ENCODE assay signal across 10 cellular contexts in genomic region chr9:16058131-16058549, GRCh38.
DNase-seq lines count a peak whose midpoint lies in the region; ATAC-seq, FAIRE-seq and TF ChIP-seq lines count a peak whose summit lies in the region.
"Had no signal": no experiment of that assay in that cellular context is flagged by ENCODE, and none has a peak within 500 bp of the region (broad histone marks: within the 10 kb centered on the region; RNA-seq: fewer than 3 reads in every experiment).

No MANE protein-coding gene starts in this region.

- peak; percentile 44 for ATAC-seq in GM19438 (IDR thresholded peaks at IDR 0.05; ENCODE audit: low read depth, unreplicated experiment)

- H3K4me3 ChIP-seq in AG04449 (ENCODE audit: low read depth, low read length): no peak overlapping the region
- H3K4me3 ChIP-seq in foreskin fibroblast (ENCODE audit: low read depth in 1 of 2, low read length in 2 of 2): no peak overlapping the region
- H3K4me3 ChIP-seq in uterus: no peak overlapping the region

- POLR2A ChIA-PET in AG04449 (lab: Yijun Ruan, JAX): interaction anchor here (0.6 to 0.9 kb wide), 2 partner anchors 45 to 81 kb away, joined by 3 read pairs; no protein-coding TSS in a partner anchor

- CTCF ChIA-PET in AG04449 (lab: Yijun Ruan, JAX): interaction anchor here (1.1 to 1.6 kb wide), 2 partner anchors 10 to 12 kb away, joined by 3 read pairs; no protein-coding TSS in a partner anchor

- DNase-seq in AG04449 (ENCODE audit: low read depth, low spot score): peak; percentile 31
- peak; percentile 68 for DNase-seq in RCC 7860 (ENCODE audit: low spot score)
- peak; percentile 84 to 85 for DNase-seq in foreskin fibroblast
- no peak for DNase-seq in activated effector memory CD4-positive, alpha-beta T cell treated with Interleukin-2 at 50 U/mL for 16 hours
- DNase-seq in uterus: no peak
- DNase-seq in NCI-H526 treated with DMSO at 0.1 percent for 48 hours (lab: John Stamatoyannopoulos, UW): no peak
- no peak for DNase-seq in NCI-H2029 (lab: John Stamatoyannopoulos, UW)
- DNase-seq: NCI-H2029 treated with DMSO at 0.1 percent for 48 hours, retina had no signal

- no peak overlapping the region for H3K27ac ChIP-seq in uterus

- intact Hi-C loops in uterus (cut with DNase I; ENCODE audit: low total_unique reads): no loop called here

- peak; percentile 71 for FAIRE-seq in RCC 7860 (lab: Jason Lieb, UNC)

- no peaks in the 10 kb centered on the region for H3K36me3 ChIP-seq in uterus

- no peak for TF ChIP-seq POLR2A in uterus (IDR thresholded peaks at IDR 0.05)

- H3K27me3 ChIP-seq in uterus: no peaks in the 10 kb centered on the region

- TF ChIP-seq CTCF in AG04449 (IDR thresholded peaks at IDR 0.05; ENCODE audit: insufficient read depth, low read length, missing control alignments) (no peak), foreskin fibroblast (IDR thresholded peaks at IDR 0.05; ENCODE audit: low read depth, low read length) (no peak), uterus (IDR thresholded peaks at IDR 0.05) (no peak)

- no peaks in the 10 kb centered on the region for H3K4me1 ChIP-seq in uterus

- H3K9me3 ChIP-seq in uterus: no peaks in the 10 kb centered on the region

Comparison
In these comparisons a context has a peak if more than half of its experiments do, and no peak if none do; other contexts are left out.
1. DNase-seq: peak in AG04449 (single experiment), RCC 7860 (single experiment) and foreskin fibroblast (2 of 2); none in activated effector memory CD4-positive, alpha-beta T cell treated with Interleukin-2 at 50 U/mL for 16 hours (single experiment), uterus (0 of 2), NCI-H526 treated with DMSO at 0.1 percent for 48 hours (single experiment) and NCI-H2029 (single experiment).